27 cellular contexts compared by ENCODE assay signal in genomic region chr9:122526602-122527001, GRCh38. TPM values are rescaled to one million over a fixed set of nuclear protein-coding genes. Genes with fewer than 3 reads are reported as not detected.
"Had no signal": no experiment of that assay in that cellular context is flagged by ENCODE, and none has a peak within 500 bp of the region (broad histone marks: within the 10 kb centered on the region; RNA-seq: fewer than 3 reads in every experiment).

No MANE protein-coding gene starts in this region.

- H3K27me3 Mint-ChIP-seq: dendritic cell treated with granulocyte-macrophage colony-stimulating factor and Interleukin-4, amounts not matched to agents 40 ng/mL and 50 ng/mL, for 4 days had no signal

- H3K36me3 Mint-ChIP-seq: activated naive CD4-positive, alpha-beta T cell treated with anti-CD3 and anti-CD28 coated beads, Interleukin-2, amount 50 U/mL, for 24 hours; immature natural killer cell; T-cell; type B pancreatic cell had no signal

- H3K27ac ChIP-seq: cardiac muscle cell, esophagus muscularis mucosa, gastroesophageal sphincter, heart left ventricle, left ventricle myocardium inferior, testis had no signal

- H3K36me3 ChIP-seq: cardiac muscle cell, esophagus muscularis mucosa, gastroesophageal sphincter, heart left ventricle, left ventricle myocardium inferior had no signal

- H3K4me1 ChIP-seq: esophagus muscularis mucosa, gastroesophageal sphincter, heart left ventricle, left ventricle myocardium inferior, testis had no signal

- H3K4me3 ChIP-seq: cardiac muscle cell, esophagus muscularis mucosa, gastroesophageal sphincter, heart left ventricle, left ventricle myocardium inferior, testis had no signal

- DNase-seq: activated CD8-positive, alpha-beta memory T cell treated with anti-CD3 and anti-CD28 coated beads, Interleukin-2, amount 50 U/mL, for 4 hours; activated effector memory CD4-positive, alpha-beta T cell treated with Interleukin-2 at 50 U/mL for 16 hours; amygdala; effector memory CD4-positive, alpha-beta T cell; heart left ventricle; immature natural killer cell; kidney glomerular epithelial cell; left ventricle myocardium inferior; mammary epithelial cell; nephron progenitor cell; retina; SHP77 treated with DMSO at 0.1 percent for 48 hours; T-cell; T1000; testis had no signal

- H3K27ac Mint-ChIP-seq: activated naive CD4-positive, alpha-beta T cell treated with anti-CD3 and anti-CD28 coated beads, Interleukin-2, amount 50 U/mL, for 24 hours; dendritic cell treated with granulocyte-macrophage colony-stimulating factor and Interleukin-4, amounts not matched to agents 40 ng/mL and 50 ng/mL, for 4 days; immature natural killer cell; nephron progenitor cell; T-cell; type B pancreatic cell had no signal

- H3K9me3 Mint-ChIP-seq: activated naive CD4-positive, alpha-beta T cell treated with anti-CD3 and anti-CD28 coated beads, Interleukin-2, amount 50 U/mL, for 24 hours; dendritic cell treated with granulocyte-macrophage colony-stimulating factor and Interleukin-4, amounts not matched to agents 40 ng/mL and 50 ng/mL, for 4 days; immature natural killer cell; T-cell; type B pancreatic cell had no signal

- H3K9me3 ChIP-seq: esophagus muscularis mucosa, gastroesophageal sphincter, heart left ventricle, left ventricle myocardium inferior, testis had no signal

- H3K4me1 Mint-ChIP-seq: activated naive CD4-positive, alpha-beta T cell treated with anti-CD3 and anti-CD28 coated beads, Interleukin-2, amount 50 U/mL, for 24 hours; immature natural killer cell; nephron progenitor cell; T-cell had no signal

- H3K4me3 Mint-ChIP-seq: activated naive CD4-positive, alpha-beta T cell treated with anti-CD3 and anti-CD28 coated beads, Interleukin-2, amount 50 U/mL, for 24 hours; dendritic cell treated with granulocyte-macrophage colony-stimulating factor and Interleukin-4, amounts not matched to agents 40 ng/mL and 50 ng/mL, for 4 days; immature natural killer cell; nephron progenitor cell; T-cell; type B pancreatic cell had no signal

- ATAC-seq: gastroesophageal sphincter, heart left ventricle, SK-N-SH treated with all-trans-retinoic acid at 6 μM for 48 hours, T-cell had no signal

- H3K27me3 ChIP-seq: cardiac muscle cell, esophagus muscularis mucosa, testis had no signal

RNA-seq across cellular contexts. Expression of gene OR1N1, which starts 0.5 kb away (rescaled TPM):
- total RNA-seq: cardiac muscle cell, chondrocyte, endothelial cell of umbilical vein, esophagus muscularis mucosa, gastroesophageal sphincter, heart left ventricle, left ventricle myocardium inferior, mammary epithelial cell, myocyte, omental fat pad, posterior vena cava, T-cell had no signal
- polyA plus RNA-seq: cardiac muscle cell, heart left ventricle, immature natural killer cell, mammary epithelial cell had no signal

RNA-seq across cellular contexts. Expression of gene OR1J4, which starts 7.7 kb away (rescaled TPM):
- total RNA-seq: cardiac muscle cell, chondrocyte, endothelial cell of umbilical vein, esophagus muscularis mucosa, gastroesophageal sphincter, heart left ventricle, left ventricle myocardium inferior, mammary epithelial cell, myocyte, omental fat pad, posterior vena cava, T-cell had no signal
- polyA plus RNA-seq: cardiac muscle cell, endothelial cell of umbilical vein, heart left ventricle, immature natural killer cell, mammary epithelial cell had no signal

RNA-seq across cellular contexts. Expression of gene OR1J2, which starts 16.0 kb away (rescaled TPM):
- total RNA-seq: cardiac muscle cell, chondrocyte, endothelial cell of umbilical vein, esophagus muscularis mucosa, gastroesophageal sphincter, heart left ventricle, left ventricle myocardium inferior, mammary epithelial cell, myocyte, omental fat pad, posterior vena cava, T-cell had no signal
- polyA plus RNA-seq: cardiac muscle cell, endothelial cell of umbilical vein, heart left ventricle, immature natural killer cell, mammary epithelial cell had no signal

RNA-seq across cellular contexts. Expression of gene OR1N2, which starts 26.3 kb away (rescaled TPM):
- total RNA-seq: cardiac muscle cell, chondrocyte, endothelial cell of umbilical vein, esophagus muscularis mucosa, gastroesophageal sphincter, heart left ventricle, left ventricle myocardium inferior, myocyte, posterior vena cava, T-cell had no signal
- polyA plus RNA-seq: cardiac muscle cell, endothelial cell of umbilical vein, heart left ventricle, immature natural killer cell, mammary epithelial cell had no signal

RNA-seq across cellular contexts. Expression of gene OR1J1, which starts 48.9 kb away (rescaled TPM):
- total RNA-seq: cardiac muscle cell, chondrocyte, endothelial cell of umbilical vein, esophagus muscularis mucosa, gastroesophageal sphincter, heart left ventricle, left ventricle myocardium inferior, mammary epithelial cell, myocyte, omental fat pad, posterior vena cava, T-cell, testis had no signal
- polyA plus RNA-seq: cardiac muscle cell, endothelial cell of umbilical vein, heart left ventricle, immature natural killer cell, mammary epithelial cell had no signal
